In genomic region chr21:16330340-16331319, GRCh38 we compare ENCODE assay signal across 8 cellular contexts.
DNase-seq lines count a peak whose midpoint lies in the region; ATAC-seq, FAIRE-seq and TF ChIP-seq lines count a peak whose summit lies in the region.

No MANE protein-coding gene starts in this region.

- dilution Hi-C loops in keratinocyte (cut with MboI; ENCODE audit: extremely low pct_ligation_motif_present, low sequenced_read_pairs), result no loop called here

- H3K27ac ChIP-seq in keratinocyte (ENCODE audit: control insufficient read depth, insufficient read depth, low read length) (no peak overlapping the region), subcutaneous abdominal adipose tissue (ENCODE audit: low read depth, low read length) (no peak overlapping the region)

- peak; percentile 47 for DNase-seq in DMS79 treated with DMSO at 0.1 percent for 48 hours (lab: John Stamatoyannopoulos, UW)
- peak; percentile 91 for DNase-seq in NCI-H526 treated with DMSO at 0.1 percent for 48 hours (lab: John Stamatoyannopoulos, UW)
- peak; percentile 77 for DNase-seq in MCF 10A (ENCODE audit: unreplicated experiment)
- DNase-seq in keratinocyte (ENCODE audit: low read depth, low spot score), result no peak
- no peak for DNase-seq in stimulated activated CD4-positive, alpha-beta T cell treated with anti-CD3 and anti-CD28 coated beads, Interleukin-2, amount 100 ng/mL, for 24 hours

- H3K4me3 ChIP-seq in keratinocyte (ENCODE audit: control insufficient read depth in 2 of 3, extremely low read depth in 1 of 3, insufficient read depth in 2 of 3, low read depth in 1 of 3, low read length in 3 of 3) (no peak overlapping the region), subcutaneous abdominal adipose tissue (ENCODE audit: low read depth in 1 of 5, low read length in 5 of 5) (peak overlapping the region; percentile 2 to 55 (median 8))

- no peak overlapping the region for H3K4me2 ChIP-seq in keratinocyte (ENCODE audit: control insufficient read depth, extremely low read depth, insufficient read depth, low read depth, low read length)

- no peak overlapping the region for H3K27ac Mint-ChIP-seq in MCF 10A (ENCODE audit: low read depth, unreplicated experiment)

- FAIRE-seq in keratinocyte (lab: Jason Lieb, UNC), result no peak

- H3K79me2 ChIP-seq in keratinocyte (ENCODE audit: control insufficient read depth, insufficient read depth, low read length), result no peaks in the 10 kb centered on the region

- CTCF ChIA-PET in MCF 10A (lab: Yijun Ruan, JAX), result interaction anchor here (0.6 to 2.6 kb wide), 23 partner anchors 8 to 939 kb away, joined by 3 to 48 read pairs (median 4); no protein-coding TSS in a partner anchor

- H3K9ac ChIP-seq in keratinocyte (ENCODE audit: control insufficient read depth, extremely low read depth, insufficient read depth, low read length), result no peak overlapping the region
- H3K9ac ChIP-seq in subcutaneous abdominal adipose tissue (ENCODE audit: low read length in 5 of 5), result peak overlapping the region in 3 of 5 donors; percentile 30 to 72 (median 63)

- H3K4me3 Mint-ChIP-seq in MCF 10A (ENCODE audit: unreplicated experiment), result no peak overlapping the region

- TF ChIP-seq CTCF in MCF 10A (IDR thresholded peaks at IDR 0.05; ENCODE audit: unreplicated experiment), result peak; percentile 42
- peak; percentile 27 to 59 (median 58) for TF ChIP-seq CTCF in keratinocyte (optimal IDR thresholded peaks at IDR 0.05 in 1 of 3, IDR thresholded peaks at IDR 0.05 in 1 of 3, conservative IDR thresholded peaks at IDR 0.05 in 1 of 3; ENCODE audit: extremely low read depth in 1 of 3, insufficient read depth in 2 of 3, low read length in 3 of 3)

- intact Hi-C loops in MCF 10A (cut with micrococcal nuclease), result loop anchor here (1.0 to 5.0 kb wide), 3 partner anchors 248 to 942 kb away; no protein-coding TSS in a partner anchor

- H2AFZ ChIP-seq in keratinocyte (ENCODE audit: control insufficient read depth, low read length), result peak overlapping the region; percentile 65

- POLR2A ChIA-PET in MCF 10A (lab: Yijun Ruan, JAX), result interaction anchor here (0.6 to 2.0 kb wide), 6 partner anchors 11 to 250 kb away, joined by 3 to 7 read pairs (median 4); no protein-coding TSS in a partner anchor

- no peaks in the 10 kb centered on the region for H3K36me3 Mint-ChIP-seq in MCF 10A (ENCODE audit: insufficient read depth, unreplicated experiment)

- no peaks in the 10 kb centered on the region for H4K20me1 ChIP-seq in keratinocyte (ENCODE audit: control insufficient read depth, extremely low read depth, insufficient read depth, low read length)

- no TSS peak for BruUV-seq in MCF 10A (replicated peaks; lab: Mats Ljungman, UMichigan)

- H3K4me1 ChIP-seq in keratinocyte (ENCODE audit: control insufficient read depth, extremely low read depth, insufficient read depth, low read length) (no peaks in the 10 kb centered on the region), subcutaneous abdominal adipose tissue (ENCODE audit: control insufficient read depth in 5 of 5, insufficient read depth in 5 of 5, low read length in 5 of 5) (peaks cover 0 to 15% (median 5%) of the 10 kb centered on the region in 5 donors)

- no peaks in the 10 kb centered on the region for H3K9me1 ChIP-seq in keratinocyte (ENCODE audit: control insufficient read depth, extremely low read depth, insufficient read depth, low read length)

- H3K9me3 ChIP-seq in keratinocyte (ENCODE audit: control insufficient read depth, low read depth, low read length), result no peaks in the 10 kb centered on the region
- H3K9me3 ChIP-seq in subcutaneous abdominal adipose tissue (ENCODE audit: control insufficient read depth in 5 of 5, low read length in 5 of 5), result no peaks in the 10 kb centered on the region

- H3K27me3 Mint-ChIP-seq in MCF 10A (ENCODE audit: insufficient read depth, unreplicated experiment), result no peaks in the 10 kb centered on the region

- ATAC-seq in GM19463 (IDR thresholded peaks at IDR 0.05; ENCODE audit: unreplicated experiment), result peak; percentile 89
- ATAC-seq in HG03521 (IDR thresholded peaks at IDR 0.05; ENCODE audit: unreplicated experiment), result peak; percentile 81

- peaks cover 5% of the 10 kb centered on the region for H3K4me1 Mint-ChIP-seq in MCF 10A (ENCODE audit: insufficient read depth, unreplicated experiment)

- H3K27me3 ChIP-seq in keratinocyte (ENCODE audit: control insufficient read depth, extremely low read depth, insufficient read depth, low read length), result no peaks in the 10 kb centered on the region
- H3K27me3 ChIP-seq in subcutaneous abdominal adipose tissue (ENCODE audit: control insufficient read depth in 5 of 5, insufficient read depth in 4 of 5, low read length in 5 of 5), result no peaks in the 10 kb centered on the region

- no peaks in the 10 kb centered on the region for H3K9me3 Mint-ChIP-seq in MCF 10A (ENCODE audit: unreplicated experiment)

- H3K36me3 ChIP-seq in keratinocyte (ENCODE audit: control insufficient read depth in 2 of 2, extremely low read depth in 1 of 2, insufficient read depth in 2 of 2, low read length in 2 of 2) (no peaks in the 10 kb centered on the region), subcutaneous abdominal adipose tissue (ENCODE audit: control insufficient read depth in 5 of 5, insufficient read depth in 5 of 5, low read length in 5 of 5) (no peaks in the 10 kb centered on the region)

Comparison
In these comparisons a context has a peak if more than half of its experiments do, and no peak if none do; other contexts are left out.
1. DNase-seq: peak in DMS79 treated with DMSO at 0.1 percent for 48 hours (single experiment), NCI-H526 treated with DMSO at 0.1 percent for 48 hours (single experiment) and MCF 10A (single experiment); none in keratinocyte (single experiment) and stimulated activated CD4-positive, alpha-beta T cell treated with anti-CD3 and anti-CD28 coated beads, Interleukin-2, amount 100 ng/mL, for 24 hours (0 of 2).
2. H3K4me3 ChIP-seq: peak in subcutaneous abdominal adipose tissue (5 of 5); none in keratinocyte (0 of 3).